ENCODE assay signal across 1 cellular context in genomic region chr20:21712443-21713059, GRCh38.
A peak's percentile ranks its signal among the peaks of the same experiment; 100 is the strongest.
TF ChIP-seq lines count a peak whose summit lies in the region.

No MANE protein-coding gene starts in this region.

TF ChIP-seq in H1, 55 proteins besides CTCF, POLR2A, EP300 and RAD21:
- TF ChIP-seq EZH2 (IDR thresholded peaks at IDR 0.05; ENCODE audit: low read depth, low read length, severe bottlenecking), result peak; percentile 23
- TF ChIP-seq SUZ12 (IDR thresholded peaks at IDR 0.05; ENCODE audit: low read length), result peak; percentile 66
- TF ChIP-seq YY1 (IDR thresholded peaks at IDR 0.05; ENCODE audit: low read depth, low read length), result no peak
- TF ChIP-seq CBX8 (IDR thresholded peaks at IDR 0.05; ENCODE audit: borderline replicate concordance, low read depth, low read length), result 0 out of 2 replicates have a peak, but pooled peaks have one; percentile 5
- TF ChIP-seq TBP (IDR thresholded peaks at IDR 0.05; ENCODE audit: low read depth, low read length), result no peak
- TF ChIP-seq RNF2 (IDR thresholded peaks at IDR 0.05; ENCODE audit: borderline replicate concordance, low read depth, low read length, missing control alignments, poor library complexity, severe bottlenecking), result peak; percentile 96
- TF ChIP-seq POLR2AphosphoS5 (IDR thresholded peaks at IDR 0.05; ENCODE audit: low read depth, low read length), result no peak
- TF ChIP-seq USF2 (IDR thresholded peaks at IDR 0.05; ENCODE audit: low read length), result no peak
